In the genomic region with DNA sequence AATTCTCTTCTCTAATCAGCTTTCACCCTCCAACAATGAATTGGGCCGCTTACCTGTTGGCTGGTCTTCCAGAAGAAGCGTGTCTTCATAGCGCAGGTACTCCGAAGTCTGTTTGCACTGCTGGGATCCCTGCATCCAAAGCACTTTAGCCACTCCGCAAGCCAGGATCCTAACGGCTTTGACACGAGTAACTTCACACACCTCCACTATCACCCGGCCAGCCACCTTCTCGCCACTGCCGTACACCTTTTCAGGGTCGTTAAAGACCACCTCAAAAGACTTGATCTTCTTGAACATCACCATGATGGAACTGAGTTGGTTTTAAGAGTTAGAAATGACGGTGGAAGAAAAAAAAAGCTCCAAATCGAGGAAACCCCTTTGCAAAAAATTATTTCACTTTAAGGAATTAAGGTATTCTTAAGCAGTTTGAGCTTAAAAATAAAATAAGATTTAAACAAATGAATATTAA, we compare ENCODE assay signal across 7 cellular contexts. TPM values are rescaled to one million over a fixed set of nuclear protein-coding genes. Genes with fewer than 3 reads are reported as not detected.
DNase-seq lines count a peak whose midpoint lies in the region; ATAC-seq lines count a peak whose summit lies in the region.
"Had no signal": no experiment of that assay in that cellular context is flagged by ENCODE, and none has a peak within 500 bp of the region (broad histone marks: within the 10 kb centered on the region; RNA-seq: fewer than 3 reads in every experiment).

No MANE protein-coding gene starts in this region.

- peaks cover 66% of the 10 kb centered on the region for H3K4me1 Mint-ChIP-seq in activated CD4-positive, alpha-beta T cell treated with anti-CD3 and anti-CD28 coated beads for 36 hours

- peaks cover 46% of the 10 kb centered on the region for H3K36me3 Mint-ChIP-seq in activated CD4-positive, alpha-beta T cell treated with anti-CD3 and anti-CD28 coated beads for 36 hours (ENCODE audit: low read depth)

- peak; percentile 37 for DNase-seq in activated CD4-positive, alpha-beta T cell treated with anti-CD3 and anti-CD28 coated beads for 36 hours
- no peak for DNase-seq in activated CD4-positive, alpha-beta T cell treated with anti-CD3 and anti-CD28 coated beads, Interleukin-2, amount 50 U/mL, for 1 hour
- DNase-seq in effector CD8-positive, alpha-beta T cell (lab: John Stamatoyannopoulos, UW): peak; percentile 5
- DNase-seq in putamen (ENCODE audit: low spot score): no peak
- no peak for DNase-seq in NCI-H1105 (lab: John Stamatoyannopoulos, UW)

- H3K4me3 Mint-ChIP-seq in activated CD4-positive, alpha-beta T cell treated with anti-CD3 and anti-CD28 coated beads for 36 hours: peak overlapping the region; percentile 92

- peak overlapping the region; percentile 47 to 100 (median 95) for H3K27ac ChIP-seq in skin epidermis

- POLR2A ChIA-PET in activated CD4-positive, alpha-beta T cell treated with anti-CD3 and anti-CD28 coated beads for 36 hours (lab: Charles Lee): interaction anchor here (0.6 to 10.4 kb wide), 11 partner anchors 9 to 76 kb away, joined by 3 to 127 read pairs (median 4); partner anchors contain the start of genes ANKRD34A, LIX1L and POLR3GL

- H3K9me3 Mint-ChIP-seq in activated CD4-positive, alpha-beta T cell treated with anti-CD3 and anti-CD28 coated beads for 36 hours (ENCODE audit: low read depth): no peaks in the 10 kb centered on the region

- no peak for ATAC-seq in activated CD4-positive, alpha-beta T cell treated with anti-CD3 and anti-CD28 coated beads for 36 hours

- H3K4me3 ChIP-seq in skin epidermis: peak overlapping the region; percentile 61 to 80 (median 65)

- intact Hi-C loops in activated CD4-positive, alpha-beta T cell treated with anti-CD3 and anti-CD28 coated beads for 36 hours (cut with DNase I, micrococcal nuclease): loop anchor here (1.0 to 5.0 kb wide), 10 partner anchors 11 to 137 kb away; partner anchors contain the start of genes RBM8A (in 2 of the 2), ANKRD34A (in 1 of the 2), LIX1L (in 1 of the 2) and PEX11B (in 1 of the 2)

- no peaks in the 10 kb centered on the region for H3K27me3 Mint-ChIP-seq in activated CD4-positive, alpha-beta T cell treated with anti-CD3 and anti-CD28 coated beads for 36 hours

- H3K27ac Mint-ChIP-seq in activated CD4-positive, alpha-beta T cell treated with anti-CD3 and anti-CD28 coated beads for 36 hours: peak overlapping the region; percentile 99

- CTCF ChIA-PET in activated CD4-positive, alpha-beta T cell treated with anti-CD3 and anti-CD28 coated beads for 36 hours (lab: Charles Lee): interaction anchor here (0.5 to 13.6 kb wide), 7 partner anchors 11 to 137 kb away, joined by 3 to 161 read pairs (median 4); partner anchors contain the start of genes ANKRD34A, LIX1L, PIAS3 and POLR3GL

RNA-seq across cellular contexts. Expression of gene TXNIP, which starts 0.4 kb away (rescaled TPM):
- total RNA-seq in activated CD4-positive, alpha-beta T cell treated with anti-CD3 and anti-CD28 coated beads for 36 hours: 100 to 1,000 TPM; 112 TPM

RNA-seq across cellular contexts. Expression of gene HJV, which starts 25.5 kb away (rescaled TPM):
- not detected for total RNA-seq in activated CD4-positive, alpha-beta T cell treated with anti-CD3 and anti-CD28 coated beads for 36 hours
- total RNA-seq: lung microvascular endothelial cell had no signal

RNA-seq across cellular contexts. Expression of gene POLR3GL, which starts 31.5 kb away (rescaled TPM):
- 10 to 100 TPM; 19.3 to 22.4 TPM for total RNA-seq in activated CD4-positive, alpha-beta T cell treated with anti-CD3 and anti-CD28 coated beads for 36 hours

RNA-seq across cellular contexts. Expression of gene ANKRD34A, which starts 31.6 kb away (rescaled TPM):
- 1 to 10 TPM; 5.8 to 6.1 TPM for total RNA-seq in activated CD4-positive, alpha-beta T cell treated with anti-CD3 and anti-CD28 coated beads for 36 hours

RNA-seq across cellular contexts. Expression of gene LIX1L, which starts 38.2 kb away (rescaled TPM):
- 10 to 100 TPM; 44.9 to 49.4 TPM for total RNA-seq in activated CD4-positive, alpha-beta T cell treated with anti-CD3 and anti-CD28 coated beads for 36 hours

Comparison
In these comparisons a context has a peak if more than half of its experiments do, and no peak if none do; other contexts are left out.
1. DNase-seq: peak in activated CD4-positive, alpha-beta T cell treated with anti-CD3 and anti-CD28 coated beads for 36 hours (single experiment) and effector CD8-positive, alpha-beta T cell (single experiment); none in activated CD4-positive, alpha-beta T cell treated with anti-CD3 and anti-CD28 coated beads, Interleukin-2, amount 50 U/mL, for 1 hour (single experiment), putamen (single experiment) and NCI-H1105 (single experiment).